ENCODE assay signal across 8 cellular contexts in genomic region chr14:65101631-65102440, GRCh38. TPM values are rescaled to one million over a fixed set of nuclear protein-coding genes. Genes with fewer than 3 reads are reported as not detected.
DNase-seq lines count a peak whose midpoint lies in the region; ATAC-seq and TF ChIP-seq lines count a peak whose summit lies in the region.

No MANE protein-coding gene starts in this region.

- H3K4me3 ChIP-seq in NB4 (ENCODE audit: low read depth, low read length) (peak overlapping the region; percentile 93), cardiac muscle cell (peak overlapping the region; percentile 96), rectal smooth muscle tissue (ENCODE audit: low read length) (peak overlapping the region; percentile 84)

- peak; percentile 58 for DNase-seq in NB4 (ENCODE audit: low read depth)
- DNase-seq in activated gamma-delta T cell (lab: John Stamatoyannopoulos, UW), result peak; percentile 36
- peak in 1 of 2 donors; percentile 38 for DNase-seq in cardiac muscle cell (ENCODE audit: low read depth in 1 of 2, low spot score in 1 of 2)
- no peak for DNase-seq in midbrain (lab: John Stamatoyannopoulos, UW)
- DNase-seq in epidermal melanocyte (ENCODE audit: insufficient read length, low spot score), result no peak

- H3K27ac ChIP-seq in cardiac muscle cell, result peak overlapping the region; percentile 68
- H3K27ac ChIP-seq in rectal smooth muscle tissue (ENCODE audit: low read depth, low read length), result peak overlapping the region; percentile 86

- ATAC-seq in GM21576 (IDR thresholded peaks at IDR 0.05; ENCODE audit: unreplicated experiment) (peak; percentile 3), HG02938 (IDR thresholded peaks at IDR 0.05; ENCODE audit: unreplicated experiment) (no peak)

- H3K9ac ChIP-seq in rectal smooth muscle tissue (ENCODE audit: low read length), result peak overlapping the region; percentile 77

- peaks cover 5% of the 10 kb centered on the region for H3K4me1 ChIP-seq in cardiac muscle cell (ENCODE audit: low read depth)
- H3K4me1 ChIP-seq in rectal smooth muscle tissue (ENCODE audit: control insufficient read depth, insufficient read depth, low read length), result peaks cover 24% of the 10 kb centered on the region

- H3K9me3 ChIP-seq in cardiac muscle cell (ENCODE audit: low read depth), result no peaks in the 10 kb centered on the region

- H3K27me3 ChIP-seq in cardiac muscle cell, result no peaks in the 10 kb centered on the region
- H3K27me3 ChIP-seq in rectal smooth muscle tissue (ENCODE audit: control insufficient read depth, insufficient read depth, low read length), result no peaks in the 10 kb centered on the region

- H3K36me3 ChIP-seq in cardiac muscle cell, result no peaks in the 10 kb centered on the region
- H3K36me3 ChIP-seq in rectal smooth muscle tissue (ENCODE audit: control insufficient read depth, insufficient read depth, low read length), result peaks cover 3% of the 10 kb centered on the region

- TF ChIP-seq CTCF in NB4 (IDR thresholded peaks at IDR 0.05; ENCODE audit: low read depth, low read length) (no peak), cardiac muscle cell (IDR thresholded peaks at IDR 0.05; ENCODE audit: low read depth, low read length) (no peak)

- peak; percentile 3 for TF ChIP-seq POLR2A in NB4 (IDR thresholded peaks at IDR 0.05; ENCODE audit: extremely low read depth, insufficient read length)

RNA-seq across cellular contexts. Expression of gene MAX, which starts 0.5 kb away (rescaled TPM):
- 32.6 and 36.2 TPM in 2 replicates for total RNA-seq in cardiac muscle cell
- polyA plus RNA-seq in cardiac muscle cell, result 39.0 and 43.0 TPM in 2 replicates

Comparison
In these comparisons a context has a peak if more than half of its experiments do, and no peak if none do; other contexts are left out.
1. DNase-seq: peak in NB4 (single experiment) and activated gamma-delta T cell (single experiment); none in midbrain (single experiment) and epidermal melanocyte (single experiment).
2. Peak in every context shown above with its lines, with median percentiles within 50 percentile points of each other: H3K4me3 ChIP-seq.